ENCODE assay signal across 15 cellular contexts in genomic region chr15:71084264-71084663, GRCh38.
"Had no signal": no experiment of that assay in that cellular context is flagged by ENCODE, and none has a peak within 500 bp of the region (broad histone marks: within the 10 kb centered on the region; RNA-seq: fewer than 3 reads in every experiment).

No MANE protein-coding gene starts in this region.

- ATAC-seq: esophagus mucosa; left lobe of liver; sciatic nerve; stimulated activated naive B cell treated with anti-CD40 and anti-IgM and Interleukin-4, amounts not matched to agents 10 μg/mL and 1 μg/mL and 100 μg/mL, for 72 hours; stimulated activated naive CD8-positive, alpha-beta T cell treated with anti-CD3 and anti-CD28 coated beads, Interleukin-15, amount 100 ng/mL, for 72 hours had no signal

- FAIRE-seq: endometrium, frontal cortex, islet of Langerhans had no signal

- H3K4me3 ChIP-seq: heart left ventricle had no signal

- H3K27me3 ChIP-seq: heart left ventricle had no signal

- DNase-seq: effector memory CD4-positive, alpha-beta T cell; heart left ventricle; hippocampal formation; midbrain; naive B cell; stimulated activated CD4-positive, alpha-beta T cell treated with anti-CD3 and anti-CD28 coated beads, Interleukin-2, amount 100 ng/mL, for 24 hours; stimulated activated CD4-positive, alpha-beta T cell treated with anti-CD3 and anti-CD28 coated beads, Interleukin-4, amount 100 ng/mL, for 4 hours; stimulated activated naive B cell treated with anti-CD40 and anti-IgM and Interleukin-4, amounts not matched to agents 10 μg/mL and 1 μg/mL and 100 μg/mL, for 72 hours; stimulated activated naive CD8-positive, alpha-beta T cell treated with anti-CD3 and anti-CD28 coated beads, Interleukin-15, amount 100 ng/mL, for 72 hours had no signal

- H3K36me3 ChIP-seq: heart left ventricle had no signal
